Comparison of ENCODE assay signal across 21 cellular contexts in the genomic region with DNA sequence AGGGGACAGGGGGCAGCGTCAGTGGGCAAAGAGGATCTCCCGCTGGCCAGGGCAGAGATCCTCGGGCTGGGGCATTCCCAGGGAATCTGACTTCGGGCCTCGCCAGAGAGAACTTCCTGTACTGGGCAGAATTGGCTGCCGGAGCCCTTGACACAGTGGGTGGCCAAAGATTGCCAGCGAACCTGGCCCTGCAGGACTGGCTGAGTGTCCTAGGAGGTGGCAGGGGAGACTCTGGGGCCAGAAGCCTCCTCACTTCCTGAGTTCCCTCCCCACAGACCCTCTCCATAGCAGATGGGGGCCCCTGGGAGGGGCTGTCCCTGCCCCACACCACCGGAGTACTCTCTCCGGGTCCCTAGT. TPM values are rescaled to one million over a fixed set of nuclear protein-coding genes. Genes with fewer than 3 reads are reported as not detected.
DNase-seq lines count a peak whose midpoint lies in the region; ATAC-seq and TF ChIP-seq lines count a peak whose summit lies in the region.
"Had no signal": no experiment of that assay in that cellular context is flagged by ENCODE, and none has a peak within 500 bp of the region (broad histone marks: within the 10 kb centered on the region; RNA-seq: fewer than 3 reads in every experiment).

No MANE protein-coding gene starts in this region.

- H3K9ac ChIP-seq in skeletal muscle satellite cell (ENCODE audit: low read depth, low read length), result peak overlapping the region; percentile 42
- H3K9ac ChIP-seq: GM23248 had no signal

- in situ Hi-C loops in G401 (cut with HindIII; ENCODE audit: low sequenced_read_pairs), result no loop called here

- H3K9me3 ChIP-seq in lower lobe of right lung (no peaks in the 10 kb centered on the region), skeletal muscle satellite cell (replicated peaks; ENCODE audit: low read length) (no peaks in the 10 kb centered on the region), thyroid gland (no peaks in the 10 kb centered on the region)
- H3K9me3 ChIP-seq: BE2C, HAP-1 had no signal

- intact Hi-C loops in lower lobe of right lung (cut with DNase I) (no loop called here), posterior vena cava (cut with DNase I) (no loop called here), thyroid gland (cut with DNase I) (no loop called here)

- no peak overlapping the region for H3K4me2 ChIP-seq in skeletal muscle satellite cell (ENCODE audit: low read length)

- no peak for TF ChIP-seq POLR2A in thyroid gland (IDR thresholded peaks at IDR 0.05)

- H3K4me1 ChIP-seq in lower lobe of right lung (peaks cover 47% of the 10 kb centered on the region), skeletal muscle satellite cell (ENCODE audit: control insufficient read depth, insufficient read depth, low read length) (peaks cover 49% of the 10 kb centered on the region), thyroid gland (no peaks in the 10 kb centered on the region)
- H3K4me1 ChIP-seq: BE2C, HAP-1 had no signal

- H3K4me3 ChIP-seq in lower lobe of right lung (no peak overlapping the region), skeletal muscle satellite cell (ENCODE audit: low read length) (no peak overlapping the region), thyroid gland (replicated peaks in 1 of 3) (no peak overlapping the region)
- H3K4me3 ChIP-seq: GM12878, GM23248, HAP-1 had no signal

- DNase-seq in G401 (ENCODE audit: low spot score), result peak; percentile 81
- DNase-seq in cerebellar cortex (ENCODE audit: low spot score), result peak; percentile 75
- peak; percentile 70 for DNase-seq in lower lobe of right lung
- no peak for DNase-seq in posterior vena cava (ENCODE audit: low spot score)
- DNase-seq in thyroid gland, result no peak
- DNase-seq: BE2C; CD4-positive, alpha-beta memory T cell; DMS153; GF-D8; GM23248; Kasumi-1; NCI-H1092 treated with DMSO at 0.1 percent for 48 hours; NCI-H1694 treated with DMSO at 0.1 percent for 48 hours; NCI-H510A; NCI-H748 treated with DMSO at 0.1 percent for 48 hours; NK-92 treated with Interleukin-12 subunit alpha and Interleukin-12 subunit beta, amount 100 ng/mL, for 24 hours; SHP77 treated with DMSO at 0.1 percent for 48 hours had no signal

- no peak for TF ChIP-seq CTCF in lower lobe of right lung (IDR thresholded peaks at IDR 0.05)
- no peak for TF ChIP-seq CTCF in thyroid gland (IDR thresholded peaks at IDR 0.05)

- peak overlapping the region; percentile 56 for H3K27ac ChIP-seq in lower lobe of right lung
- H3K27ac ChIP-seq in thyroid gland, result no peak overlapping the region
- H3K27ac ChIP-seq: GM23248 had no signal

- ATAC-seq in lower lobe of right lung (peak; percentile 65 to 75), GM21717 (IDR thresholded peaks at IDR 0.05; ENCODE audit: unreplicated experiment) (no peak)
- ATAC-seq: GM12878 had no signal

- H3K27me3 ChIP-seq in lower lobe of right lung (ENCODE audit: low read depth) (no peaks in the 10 kb centered on the region), skeletal muscle satellite cell (ENCODE audit: control insufficient read depth, insufficient read depth, low read length) (no peaks in the 10 kb centered on the region), thyroid gland (no peaks in the 10 kb centered on the region)
- H3K27me3 ChIP-seq: BE2C had no signal

- 90 to 96% methylated on average over 6 to 8 of the region's 9 CpGs for WGBS in thyroid gland, 2 donors

- peaks cover 76% of the 10 kb centered on the region for H3K36me3 ChIP-seq in lower lobe of right lung
- H3K36me3 ChIP-seq in skeletal muscle satellite cell (ENCODE audit: insufficient read depth, low read length), result peaks cover 64% of the 10 kb centered on the region
- H3K36me3 ChIP-seq in thyroid gland, result peaks cover 45 to 46% of the 10 kb centered on the region in 2 donors

RNA-seq across cellular contexts. Expression of gene DPP9, which starts 19.3 kb away (rescaled TPM):
- 20.4 and 22.5 TPM in 2 replicates for total RNA-seq in G401 (2014; rRNA removed; shearing (Covaris generic))
- total RNA-seq in lower lobe of right lung, result 79.6 TPM
- total RNA-seq in skeletal muscle satellite cell (2012; rRNA removed), result 53.7 and 63.6 TPM in 2 replicates
- 10 to 100 TPM; 42.1 to 50.3 TPM for total RNA-seq in posterior vena cava
- 10 to 100 TPM; 32.0 to 50.7 (median 42.9) TPM for total RNA-seq in thyroid gland

RNA-seq across cellular contexts. Expression of gene MYDGF, which starts 34.2 kb away (rescaled TPM):
- total RNA-seq in G401 (2014; rRNA removed; shearing (Covaris generic)), result 182 and 187 TPM in 2 replicates
- total RNA-seq in lower lobe of right lung, result 91.6 TPM
- total RNA-seq in skeletal muscle satellite cell (2012; rRNA removed), result 158 and 184 TPM in 2 replicates
- total RNA-seq in posterior vena cava, result 10 to 100 TPM; 66.3 to 75.9 TPM
- 10 to 100 TPM; 48.0 to 72.6 (median 65.2) TPM for total RNA-seq in thyroid gland

Comparison
In these comparisons a context has a peak if more than half of its experiments do, and no peak if none do; other contexts are left out.
1. DNase-seq: peak in G401 (single experiment), cerebellar cortex (single experiment) and lower lobe of right lung (single experiment); none in posterior vena cava (single experiment) and thyroid gland (0 of 2).